In the genomic region with DNA sequence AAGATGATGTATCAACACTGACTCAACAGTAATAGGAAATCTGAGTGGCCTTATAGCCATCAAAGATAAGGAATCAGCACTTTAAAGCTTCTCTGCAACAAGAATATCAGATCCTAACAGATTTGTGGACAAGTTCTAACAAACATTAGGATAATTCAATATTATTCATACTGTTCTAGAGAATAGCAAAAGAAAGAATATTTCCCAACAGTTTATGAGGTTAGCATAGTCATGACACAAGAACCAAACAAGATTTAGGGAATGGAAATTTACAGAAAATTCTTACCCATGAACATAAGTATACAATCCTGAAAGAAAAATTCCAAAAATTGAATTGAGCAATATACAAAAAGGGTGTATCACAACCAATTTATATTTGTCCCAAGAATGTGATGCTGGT, we compare ENCODE assay signal across 28 cellular contexts.
"Had no signal": no experiment of that assay in that cellular context is flagged by ENCODE, and none has a peak within 500 bp of the region (broad histone marks: within the 10 kb centered on the region; RNA-seq: fewer than 3 reads in every experiment).

No MANE protein-coding gene starts in this region.

- H3K4me1 ChIP-seq: esophagus muscularis mucosa, left lung, pancreas, psoas muscle, right atrium auricular region, thyroid gland had no signal

- H3K9me3 Mint-ChIP-seq: activated T-helper 2 cell treated with anti-CD3 and anti-CD28 coated beads, Interferon-gamma antibody, Interleukin-2, Interleukin-4, amounts not matched to agents 10 μg/mL and 5 μg/mL and 100 μg/mL, durations not matched to agents 14 hours and 24 hours and 36 hours; WTC11 had no signal

- H3K27ac ChIP-seq: cardiac muscle cell, esophagus muscularis mucosa, heart right ventricle, left lung, neutrophil, pancreas, psoas muscle, right atrium auricular region, thyroid gland had no signal

- DNase-seq: activated CD4-positive, alpha-beta T cell treated with anti-CD3 and anti-CD28 coated beads for 36 hours; activated CD4-positive, alpha-beta T cell treated with anti-CD3 and anti-CD28 coated beads, Interleukin-2, amount 50 U/mL, for 48 hours; activated CD8-positive, alpha-beta memory T cell treated with anti-CD3 and anti-CD28 coated beads, Interleukin-2, amount 50 U/mL, for 48 hours; activated naive CD4-positive, alpha-beta T cell; activated T-cell treated with anti-CD3 and anti-CD28 coated beads, Interleukin-2, amount 50 U/mL, for 4 hours; amniotic stem cell; dermis blood vessel endothelial cell; effector CD8-positive, alpha-beta T cell; heart right ventricle; left lung; midbrain; pancreas; psoas muscle; stimulated activated CD4-positive, alpha-beta T cell treated with anti-CD3 and anti-CD28 coated beads, Interleukin-4, amount 100 ng/mL, for 24 hours; stimulated activated naive CD8-positive, alpha-beta T cell treated with anti-CD3 and anti-CD28 coated beads, Interleukin-15, Interleukin-2, amounts not matched to agents 100 U/mL and 50 U/mL, for 24 hours; substantia nigra; T1000; thyroid gland had no signal

- H3K27me3 Mint-ChIP-seq: activated naive CD8-positive, alpha-beta T cell; natural killer cell treated with Interleukin-12 subunit alpha and Interleukin-12 subunit beta and Interleukin-15 and Interleukin-18, amount 100 ng/mL, for 72 hours had no signal

- H3K4me1 Mint-ChIP-seq: activated CD4-positive, alpha-beta T cell treated with anti-CD3 and anti-CD28 coated beads for 36 hours had no signal

- H3K27me3 ChIP-seq: cardiac muscle cell, esophagus muscularis mucosa, heart right ventricle, left lung, neutrophil, pancreas, right atrium auricular region, thyroid gland had no signal

- H3K4me3 Mint-ChIP-seq: activated CD4-positive, alpha-beta T cell treated with anti-CD3 and anti-CD28 coated beads for 36 hours; activated naive CD8-positive, alpha-beta T cell; activated T-cell treated with anti-CD3 and anti-CD28 coated beads, Interleukin-2, amount 50 U/mL, for 4 hours; natural killer cell treated with Interleukin-12 subunit alpha and Interleukin-12 subunit beta and Interleukin-15 and Interleukin-18, amount 100 ng/mL, for 72 hours; T-helper 1 cell treated with Interleukin-12 subunit alpha and Interleukin-12 subunit beta and Interleukin-4 antibody, amounts not matched to agents 30 μg/mL and 1 μg/mL, for 36 hours; WTC11 had no signal

- H3K4me3 ChIP-seq: cardiac muscle cell, esophagus muscularis mucosa, heart right ventricle, left lung, lung, pancreas, psoas muscle, right atrium auricular region, thyroid gland had no signal

- H3K9me3 ChIP-seq: esophagus muscularis mucosa, left lung, neutrophil, pancreas, psoas muscle, right atrium auricular region, thyroid gland had no signal

- H3K36me3 ChIP-seq: cardiac muscle cell, esophagus muscularis mucosa, heart right ventricle, left lung, neutrophil, pancreas, right atrium auricular region, thyroid gland had no signal

- H3K36me3 Mint-ChIP-seq: activated naive CD8-positive, alpha-beta T cell; natural killer cell treated with Interleukin-12 subunit alpha and Interleukin-12 subunit beta and Interleukin-15 and Interleukin-18, amount 100 ng/mL, for 72 hours; WTC11 had no signal

- H3K27ac Mint-ChIP-seq: activated CD4-positive, alpha-beta T cell treated with anti-CD3 and anti-CD28 coated beads for 36 hours; activated naive CD8-positive, alpha-beta T cell; activated T-helper 2 cell treated with anti-CD3 and anti-CD28 coated beads, Interferon-gamma antibody, Interleukin-2, Interleukin-4, amounts not matched to agents 10 μg/mL and 5 μg/mL and 100 μg/mL, durations not matched to agents 14 hours and 24 hours and 36 hours; natural killer cell treated with Interleukin-12 subunit alpha and Interleukin-12 subunit beta and Interleukin-15 and Interleukin-18, amount 100 ng/mL, for 72 hours; T-helper 1 cell treated with Interleukin-12 subunit alpha and Interleukin-12 subunit beta and Interleukin-4 antibody, amounts not matched to agents 30 μg/mL and 1 μg/mL, for 36 hours; WTC11 had no signal

- ATAC-seq: activated CD4-positive, alpha-beta T cell treated with anti-CD3 and anti-CD28 coated beads for 36 hours; activated T-cell treated with anti-CD3 and anti-CD28 coated beads, Interleukin-2, amount 50 U/mL, for 4 hours; heart right ventricle; left lung; natural killer cell treated with Interleukin-12 subunit alpha and Interleukin-12 subunit beta and Interleukin-15 and Interleukin-18, amount 100 ng/mL, for 72 hours; pancreas; psoas muscle; stimulated activated naive CD8-positive, alpha-beta T cell treated with anti-CD3 and anti-CD28 coated beads, Interleukin-15, Interleukin-2, amounts not matched to agents 100 U/mL and 50 U/mL, for 24 hours; WTC11 had no signal

- FAIRE-seq: pancreas had no signal
